Comparison of ENCODE assay signal across 21 cellular contexts in the genomic region with DNA sequence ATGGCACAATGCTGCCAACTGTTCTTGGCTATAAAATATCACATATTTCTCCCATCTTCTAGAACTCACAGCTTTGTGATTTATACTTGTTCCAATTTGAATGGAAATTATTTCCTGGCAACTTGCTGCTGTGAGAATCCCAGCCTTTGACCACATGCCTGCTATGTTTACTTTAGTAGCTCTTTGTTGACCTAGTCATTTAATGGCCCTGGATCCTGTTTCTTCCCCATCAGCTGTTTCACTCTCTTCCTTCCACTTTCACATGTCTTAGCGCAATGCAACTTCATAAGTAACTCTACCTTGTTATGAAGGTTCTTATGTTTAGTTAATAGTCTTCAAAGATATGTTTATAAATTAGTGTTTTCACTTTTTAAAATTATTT.
DNase-seq lines count a peak whose midpoint lies in the region; ATAC-seq and TF ChIP-seq lines count a peak whose summit lies in the region.
"Had no signal": no experiment of that assay in that cellular context is flagged by ENCODE, and none has a peak within 500 bp of the region (broad histone marks: within the 10 kb centered on the region; RNA-seq: fewer than 3 reads in every experiment).

No MANE protein-coding gene starts in this region.

- H4K5ac ChIP-seq in H9 (ENCODE audit: insufficient read length, low read depth, low read length): no peak overlapping the region

- no peak overlapping the region for H3T11ph ChIP-seq in H9 (ENCODE audit: low read length)

- no peak overlapping the region for H2AFZ ChIP-seq in H9 (ENCODE audit: low read length)

- intact Hi-C loops in head of caudate nucleus (cut with DNase I): no loop called here

- H3K27ac Mint-ChIP-seq in natural killer cell treated with Interleukin-12 subunit alpha and Interleukin-12 subunit beta and Interleukin-15 and Interleukin-18, amount 100 ng/mL, for 72 hours: no peak overlapping the region
- H3K27ac Mint-ChIP-seq in H9 (no peak overlapping the region), type B pancreatic cell (no peak overlapping the region)
- H3K27ac Mint-ChIP-seq: activated CD4-positive, alpha-beta memory T cell treated with anti-CD3 and anti-CD28 coated beads, Interleukin-2, amount 10 ng/mL, durations not matched to agents 7 days and 5 days; activated T-helper 2 cell treated with anti-CD3 and anti-CD28 coated beads, Interferon-gamma antibody, Interleukin-2, Interleukin-4, amounts not matched to agents 10 μg/mL and 5 μg/mL and 100 μg/mL, durations not matched to agents 14 hours and 24 hours and 36 hours; B cell had no signal

- no peak overlapping the region for H3K27ac ChIP-seq in H9 (ENCODE audit: insufficient read length, low read depth, low read length)
- H3K27ac ChIP-seq: heart left ventricle, left lung, suprapubic skin had no signal

- no peak overlapping the region for H2BK12ac ChIP-seq in H9 (ENCODE audit: insufficient read length, low read depth, low read length)

- H2BK5ac ChIP-seq in H9 (ENCODE audit: insufficient read length, low read length): no peak overlapping the region

- H3K23ac ChIP-seq in H9 (ENCODE audit: insufficient read length, low read depth, low read length): no peak overlapping the region

- H3K79me1 ChIP-seq in H9 (ENCODE audit: insufficient read depth, low read depth, low read length, poor library complexity, severe bottlenecking): no peaks in the 10 kb centered on the region

- H3K18ac ChIP-seq in H9 (ENCODE audit: insufficient read length, low read depth, low read length): no peak overlapping the region

- no peak overlapping the region for H3K4me3 Mint-ChIP-seq in natural killer cell treated with Interleukin-12 subunit alpha and Interleukin-12 subunit beta and Interleukin-15 and Interleukin-18, amount 100 ng/mL, for 72 hours
- no peak overlapping the region for H3K4me3 Mint-ChIP-seq in H9
- no peak overlapping the region for H3K4me3 Mint-ChIP-seq in type B pancreatic cell
- H3K4me3 Mint-ChIP-seq: activated CD4-positive, alpha-beta memory T cell treated with anti-CD3 and anti-CD28 coated beads, Interleukin-2, amount 10 ng/mL, durations not matched to agents 7 days and 5 days; B cell had no signal

- H3K27me3 Mint-ChIP-seq in natural killer cell treated with Interleukin-12 subunit alpha and Interleukin-12 subunit beta and Interleukin-15 and Interleukin-18, amount 100 ng/mL, for 72 hours: no peaks in the 10 kb centered on the region
- no peaks in the 10 kb centered on the region for H3K27me3 Mint-ChIP-seq in H9 (ENCODE audit: low read depth)
- H3K27me3 Mint-ChIP-seq in type B pancreatic cell: peaks cover 5% of the 10 kb centered on the region
- H3K27me3 Mint-ChIP-seq: activated CD4-positive, alpha-beta memory T cell treated with anti-CD3 and anti-CD28 coated beads, Interleukin-2, amount 10 ng/mL, durations not matched to agents 7 days and 5 days; B cell had no signal

- peaks cover 5% of the 10 kb centered on the region for H3K36me3 Mint-ChIP-seq in natural killer cell treated with Interleukin-12 subunit alpha and Interleukin-12 subunit beta and Interleukin-15 and Interleukin-18, amount 100 ng/mL, for 72 hours
- H3K36me3 Mint-ChIP-seq in H9 (ENCODE audit: insufficient read depth in 1 of 3, low read depth in 3 of 3) (no peaks in the 10 kb centered on the region), type B pancreatic cell (no peaks in the 10 kb centered on the region)

- H3K14ac ChIP-seq in H9 (ENCODE audit: insufficient read depth, low read length): no peak overlapping the region

- H3K27me3 ChIP-seq in H9 (ENCODE audit: insufficient read depth, low read length): no peaks in the 10 kb centered on the region
- H3K27me3 ChIP-seq: heart left ventricle, left lung, MG63, suprapubic skin had no signal

- H4K8ac ChIP-seq in H9 (replicated peaks; ENCODE audit: insufficient read length, low read depth, low read length): no peak overlapping the region

- H2BK120ac ChIP-seq in H9 (ENCODE audit: low read depth, low read length, poor library complexity, severe bottlenecking): no peak overlapping the region

- H3K9me3 ChIP-seq in H9 (ENCODE audit: control insufficient read depth, low read depth, low read length): no peaks in the 10 kb centered on the region
- H3K9me3 ChIP-seq: MG63, suprapubic skin had no signal

- no peak overlapping the region for H3K9ac ChIP-seq in H9 (ENCODE audit: extremely low read depth, insufficient read length, low read length)

- H3K23me2 ChIP-seq in H9 (ENCODE audit: insufficient read length, low read depth, low read length, poor library complexity, severe bottlenecking): no peaks in the 10 kb centered on the region

- TF ChIP-seq CTCF in H9 (conservative IDR thresholded peaks at IDR 0.05) (no peak), type B pancreatic cell (conservative IDR thresholded peaks at IDR 0.05) (no peak)

- H3K4me1 Mint-ChIP-seq in natural killer cell treated with Interleukin-12 subunit alpha and Interleukin-12 subunit beta and Interleukin-15 and Interleukin-18, amount 100 ng/mL, for 72 hours (ENCODE audit: low read depth in 2 of 2): no peaks in the 10 kb centered on the region
- peaks cover 17% of the 10 kb centered on the region in 2 experiments for H3K4me1 Mint-ChIP-seq in H9
- H3K4me1 Mint-ChIP-seq in type B pancreatic cell (ENCODE audit: unreplicated experiment): peaks cover 16% of the 10 kb centered on the region
- H3K4me1 Mint-ChIP-seq: activated CD4-positive, alpha-beta memory T cell treated with anti-CD3 and anti-CD28 coated beads, Interleukin-2, amount 10 ng/mL, durations not matched to agents 7 days and 5 days; B cell had no signal

- no peak overlapping the region for H3K4ac ChIP-seq in H9 (ENCODE audit: low read depth, low read length)

- H4K91ac ChIP-seq in H9 (ENCODE audit: insufficient read length, low read depth, low read length): no peak overlapping the region

- peaks cover 26% of the 10 kb centered on the region for H3K9me3 Mint-ChIP-seq in natural killer cell treated with Interleukin-12 subunit alpha and Interleukin-12 subunit beta and Interleukin-15 and Interleukin-18, amount 100 ng/mL, for 72 hours
- H3K9me3 Mint-ChIP-seq in H9 (no peaks in the 10 kb centered on the region), type B pancreatic cell (no peaks in the 10 kb centered on the region)

- no peak overlapping the region for H3K4me2 ChIP-seq in H9 (ENCODE audit: insufficient read depth, insufficient read length, low read length)

- H2BK15ac ChIP-seq in H9 (ENCODE audit: low read depth, low read length): no peak overlapping the region

- H3K4me1 ChIP-seq in H9 (ENCODE audit: insufficient read depth, low read length): peaks cover 7% of the 10 kb centered on the region
- H3K4me1 ChIP-seq: heart left ventricle, left lung, suprapubic skin had no signal

- H3K79me2 ChIP-seq in H9 (ENCODE audit: insufficient read depth, low read length): no peaks in the 10 kb centered on the region

- no peaks in the 10 kb centered on the region for H4K20me1 ChIP-seq in H9 (ENCODE audit: control insufficient read depth, insufficient read depth, insufficient read length)

- H2BK20ac ChIP-seq in H9 (ENCODE audit: low read depth, low read length, poor library complexity, severe bottlenecking): no peak overlapping the region

- peak; percentile 17 for DNase-seq in Daoy (ENCODE audit: low read depth)
- DNase-seq in NCI-H1105 treated with DMSO at 0.1 percent for 48 hours (lab: John Stamatoyannopoulos, UW): peak; percentile 41
- peak; percentile 67 to 78 for DNase-seq in SHP77 (lab: John Stamatoyannopoulos, UW)
- peak; percentile 91 for DNase-seq in left kidney (ENCODE audit: low read depth, low spot score)
- no peak for DNase-seq in natural killer cell treated with Interleukin-12 subunit alpha and Interleukin-12 subunit beta and Interleukin-15 and Interleukin-18, amount 100 ng/mL, for 72 hours (ENCODE audit: low spot score)
- DNase-seq in head of caudate nucleus: no peak
- no peak for DNase-seq in H9
- DNase-seq in type B pancreatic cell (ENCODE audit: extremely low spot score, unreplicated experiment): no peak
- DNase-seq: activated CD4-positive, alpha-beta memory T cell treated with anti-CD3 and anti-CD28 coated beads, Interleukin-2, amount 10 ng/mL, durations not matched to agents 7 days and 5 days; DMS 273 treated with DMSO at 0.1 percent for 48 hours; heart left ventricle; left lung; MG63; NCI-H82; SIG-M5; T1000 had no signal

- no peak overlapping the region for H2AK5ac ChIP-seq in H9 (ENCODE audit: insufficient read length, low read length)

- no peak for ATAC-seq in natural killer cell treated with Interleukin-12 subunit alpha and Interleukin-12 subunit beta and Interleukin-15 and Interleukin-18, amount 100 ng/mL, for 72 hours
- ATAC-seq: esophagus mucosa, HCT116, heart left ventricle, left lung had no signal

- WGBS in H9 (ENCODE audit: extremely low coverage, insufficient read length, low lambda C conversion rate): no CpG with 5 or more reads among the region's 1 CpG

- no peak overlapping the region for H3K56ac ChIP-seq in H9 (ENCODE audit: insufficient read length, low read depth, low read length)

Comparison
In these comparisons a context has a peak if more than half of its experiments do, and no peak if none do; other contexts are left out.
1. DNase-seq: peak in Daoy (single experiment), NCI-H1105 treated with DMSO at 0.1 percent for 48 hours (single experiment), SHP77 (2 of 2) and left kidney (single experiment); none in natural killer cell treated with Interleukin-12 subunit alpha and Interleukin-12 subunit beta and Interleukin-15 and Interleukin-18, amount 100 ng/mL, for 72 hours (single experiment), head of caudate nucleus (0 of 42), H9 (single experiment) and type B pancreatic cell (single experiment).